Comparison of ENCODE assay signal across 22 cellular contexts in genomic region chr5:103178167-103178566, GRCh38. TPM values are rescaled to one million over a fixed set of nuclear protein-coding genes. Genes with fewer than 3 reads are reported as not detected.
DNase-seq lines count a peak whose midpoint lies in the region; ATAC-seq and TF ChIP-seq lines count a peak whose summit lies in the region.
"Had no signal": no experiment of that assay in that cellular context is flagged by ENCODE, and none has a peak within 500 bp of the region (broad histone marks: within the 10 kb centered on the region; RNA-seq: fewer than 3 reads in every experiment).

No MANE protein-coding gene starts in this region.

- H2AFZ ChIP-seq in OCI-LY7 (ENCODE audit: low read length): no peak overlapping the region

- H3K9me3 Mint-ChIP-seq in activated CD4-positive, alpha-beta memory T cell treated with anti-CD3 and anti-CD28 coated beads, Interleukin-2, amount 10 ng/mL, durations not matched to agents 7 days and 5 days: no peaks in the 10 kb centered on the region
- no peaks in the 10 kb centered on the region for H3K9me3 Mint-ChIP-seq in activated naive CD8-positive, alpha-beta T cell treated with anti-CD3 and anti-CD28 coated beads, Interleukin-2, amount 50 U/mL, for 24 hours
- H3K9me3 Mint-ChIP-seq: CD8-positive, alpha-beta memory T cell; dendritic cell treated with granulocyte-macrophage colony-stimulating factor and Interleukin-4, amounts not matched to agents 40 ng/mL and 50 ng/mL, for 4 days; H9; natural killer cell treated with Interleukin-12 subunit alpha and Interleukin-12 subunit beta and Interleukin-15 and Interleukin-18, amount 100 ng/mL, for 72 hours; stimulated activated naive CD8-positive, alpha-beta T cell treated with anti-CD3 and anti-CD28 coated beads, Interleukin-15, amount 100 ng/mL, for 72 hours had no signal

- H3K36me3 Mint-ChIP-seq in activated CD4-positive, alpha-beta memory T cell treated with anti-CD3 and anti-CD28 coated beads, Interleukin-2, amount 10 ng/mL, durations not matched to agents 7 days and 5 days (ENCODE audit: low read depth): peaks cover 24% of the 10 kb centered on the region
- peaks cover 18% of the 10 kb centered on the region for H3K36me3 Mint-ChIP-seq in activated naive CD8-positive, alpha-beta T cell treated with anti-CD3 and anti-CD28 coated beads, Interleukin-2, amount 50 U/mL, for 24 hours (ENCODE audit: low read depth)

- H3K36me3 ChIP-seq in OCI-LY7 (ENCODE audit: insufficient read depth, low read length): peaks cover 74% of the 10 kb centered on the region
- H3K36me3 ChIP-seq: prostate gland had no signal

- BruUV-seq in OCI-LY7 (replicated peaks; lab: Mats Ljungman, UMichigan): no TSS peak

- H3K4me1 ChIP-seq in OCI-LY7 (ENCODE audit: insufficient read depth, low read length, poor library complexity, severe bottlenecking): no peaks in the 10 kb centered on the region
- H3K4me1 ChIP-seq: prostate gland had no signal

- H3K4me3 Mint-ChIP-seq in activated CD4-positive, alpha-beta memory T cell treated with anti-CD3 and anti-CD28 coated beads, Interleukin-2, amount 10 ng/mL, durations not matched to agents 7 days and 5 days: no peak overlapping the region
- H3K4me3 Mint-ChIP-seq in activated naive CD8-positive, alpha-beta T cell treated with anti-CD3 and anti-CD28 coated beads, Interleukin-2, amount 50 U/mL, for 24 hours: no peak overlapping the region
- H3K4me3 Mint-ChIP-seq: CD8-positive, alpha-beta memory T cell; dendritic cell treated with granulocyte-macrophage colony-stimulating factor and Interleukin-4, amounts not matched to agents 40 ng/mL and 50 ng/mL, for 4 days; H9; natural killer cell treated with Interleukin-12 subunit alpha and Interleukin-12 subunit beta and Interleukin-15 and Interleukin-18, amount 100 ng/mL, for 72 hours; stimulated activated naive CD8-positive, alpha-beta T cell treated with anti-CD3 and anti-CD28 coated beads, Interleukin-15, amount 100 ng/mL, for 72 hours had no signal

- DNase-seq in DMS114 treated with DMSO at 0.1 percent for 48 hours (lab: John Stamatoyannopoulos, UW; ENCODE audit: unreplicated experiment) (peak; percentile 17), HEK293T (ENCODE audit: extremely low spot score) (peak; percentile 7), OCI-LY7 (ENCODE audit: low spot score) (no peak), fibroblast of peridontal ligament (ENCODE audit: extremely low read depth) (peak; percentile 1), SK-N-DZ (ENCODE audit: low spot score) (no peak), NCI-H2107 treated with DMSO at 0.1 percent for 48 hours (lab: John Stamatoyannopoulos, UW; ENCODE audit: unreplicated experiment) (no peak)
- DNase-seq in activated CD4-positive, alpha-beta memory T cell treated with anti-CD3 and anti-CD28 coated beads, Interleukin-2, amount 10 ng/mL, durations not matched to agents 7 days and 5 days: no peak
- no peak for DNase-seq in activated naive CD8-positive, alpha-beta T cell treated with anti-CD3 and anti-CD28 coated beads, Interleukin-2, amount 50 U/mL, for 24 hours
- DNase-seq: activated CD4-positive, alpha-beta T cell treated with anti-CD3 and anti-CD28 coated beads for 48 hours; activated CD8-positive, alpha-beta memory T cell treated with anti-CD3 and anti-CD28 coated beads, Interleukin-2, amount 50 U/mL, for 4 hours; activated effector memory CD4-positive, alpha-beta T cell treated with anti-CD3 and anti-CD28 coated beads, Interleukin-2, amount 50 U/mL, for 16 hours; CD8-positive, alpha-beta memory T cell; H9; Karpas-422; NCI-H2171; NCI-H526 treated with DMSO at 0.1 percent for 48 hours; OCI-M1; stimulated activated CD4-positive, alpha-beta T cell treated with anti-CD3 and anti-CD28 coated beads, Interleukin-2, amount 100 ng/mL, for 24 hours; stimulated activated naive CD8-positive, alpha-beta T cell treated with anti-CD3 and anti-CD28 coated beads, Interleukin-15, amount 100 ng/mL, for 72 hours had no signal

- POLR2A ChIA-PET in HEK293T (lab: Yijun Ruan, JAX) (no interaction called here), OCI-LY7 (lab: Charles Lee) (interaction anchor here (1.0 to 2.0 kb wide), 5 partner anchors 9 to 205 kb away, joined by 3 to 7 read pairs (median 5); no protein-coding TSS in a partner anchor)
- POLR2A ChIA-PET in activated CD4-positive, alpha-beta memory T cell treated with anti-CD3 and anti-CD28 coated beads, Interleukin-2, amount 10 ng/mL, durations not matched to agents 7 days and 5 days (lab: Charles Lee): no interaction called here

- no peaks in the 10 kb centered on the region for H3K9me3 ChIP-seq in OCI-LY7 (ENCODE audit: low read length)
- H3K9me3 ChIP-seq: prostate gland had no signal

- no peak overlapping the region for H3K4me3 ChIP-seq in OCI-LY7 (ENCODE audit: low read depth, low read length, poor library complexity, severe bottlenecking)
- H3K4me3 ChIP-seq: prostate gland had no signal

- H3K9me2 ChIP-seq in OCI-LY7 (ENCODE audit: insufficient read depth, low read length): no peaks in the 10 kb centered on the region

- CTCF ChIA-PET in HEK293T (lab: Yijun Ruan, JAX) (no interaction called here), OCI-LY7 (lab: Charles Lee; ENCODE audit: unreplicated experiment) (no interaction called here)
- CTCF ChIA-PET in activated CD4-positive, alpha-beta memory T cell treated with anti-CD3 and anti-CD28 coated beads, Interleukin-2, amount 10 ng/mL, durations not matched to agents 7 days and 5 days (lab: Charles Lee): interaction anchor here (1.0 kb wide), 2 partner anchors 19 to 47 kb away, joined by 3 read pairs; no protein-coding TSS in a partner anchor

- no peaks in the 10 kb centered on the region for H3K4me1 Mint-ChIP-seq in activated CD4-positive, alpha-beta memory T cell treated with anti-CD3 and anti-CD28 coated beads, Interleukin-2, amount 10 ng/mL, durations not matched to agents 7 days and 5 days
- H3K4me1 Mint-ChIP-seq in activated naive CD8-positive, alpha-beta T cell treated with anti-CD3 and anti-CD28 coated beads, Interleukin-2, amount 50 U/mL, for 24 hours: no peaks in the 10 kb centered on the region
- H3K4me1 Mint-ChIP-seq: CD8-positive, alpha-beta memory T cell; stimulated activated naive CD8-positive, alpha-beta T cell treated with anti-CD3 and anti-CD28 coated beads, Interleukin-15, amount 100 ng/mL, for 72 hours had no signal

- no peak for ATAC-seq in activated naive CD8-positive, alpha-beta T cell treated with anti-CD3 and anti-CD28 coated beads, Interleukin-2, amount 50 U/mL, for 24 hours
- ATAC-seq: natural killer cell treated with Interleukin-12 subunit alpha and Interleukin-12 subunit beta and Interleukin-15 and Interleukin-18, amount 100 ng/mL, for 72 hours; stimulated activated naive CD8-positive, alpha-beta T cell treated with anti-CD3 and anti-CD28 coated beads, Interleukin-15, amount 100 ng/mL, for 72 hours had no signal

- no peak overlapping the region for H3K27ac Mint-ChIP-seq in activated CD4-positive, alpha-beta memory T cell treated with anti-CD3 and anti-CD28 coated beads, Interleukin-2, amount 10 ng/mL, durations not matched to agents 7 days and 5 days
- H3K27ac Mint-ChIP-seq in activated naive CD8-positive, alpha-beta T cell treated with anti-CD3 and anti-CD28 coated beads, Interleukin-2, amount 50 U/mL, for 24 hours: no peak overlapping the region
- H3K27ac Mint-ChIP-seq: CD8-positive, alpha-beta memory T cell; dendritic cell treated with granulocyte-macrophage colony-stimulating factor and Interleukin-4, amounts not matched to agents 40 ng/mL and 50 ng/mL, for 4 days; H9; natural killer cell treated with Interleukin-12 subunit alpha and Interleukin-12 subunit beta and Interleukin-15 and Interleukin-18, amount 100 ng/mL, for 72 hours; stimulated activated naive CD8-positive, alpha-beta T cell treated with anti-CD3 and anti-CD28 coated beads, Interleukin-15, amount 100 ng/mL, for 72 hours had no signal

- H3K79me2 ChIP-seq in OCI-LY7 (ENCODE audit: insufficient read depth, low read depth, low read length): no peaks in the 10 kb centered on the region

- no peak overlapping the region for H3K4me2 ChIP-seq in OCI-LY7 (ENCODE audit: low read length)

- H4K20me1 ChIP-seq in OCI-LY7 (ENCODE audit: insufficient read depth, low read length): 0 out of 2 replicates have a peak, but pooled peaks cover 3% of the 10 kb centered on the region

- H3K27ac ChIP-seq in OCI-LY7 (ENCODE audit: low read depth, low read length, poor library complexity, severe bottlenecking): no peak overlapping the region
- H3K27ac ChIP-seq: prostate gland had no signal

- H3K27me3 Mint-ChIP-seq in activated CD4-positive, alpha-beta memory T cell treated with anti-CD3 and anti-CD28 coated beads, Interleukin-2, amount 10 ng/mL, durations not matched to agents 7 days and 5 days: no peaks in the 10 kb centered on the region
- H3K27me3 Mint-ChIP-seq in activated naive CD8-positive, alpha-beta T cell treated with anti-CD3 and anti-CD28 coated beads, Interleukin-2, amount 50 U/mL, for 24 hours: no peaks in the 10 kb centered on the region
- H3K27me3 Mint-ChIP-seq: CD8-positive, alpha-beta memory T cell; dendritic cell treated with granulocyte-macrophage colony-stimulating factor and Interleukin-4, amounts not matched to agents 40 ng/mL and 50 ng/mL, for 4 days; natural killer cell treated with Interleukin-12 subunit alpha and Interleukin-12 subunit beta and Interleukin-15 and Interleukin-18, amount 100 ng/mL, for 72 hours; stimulated activated naive CD8-positive, alpha-beta T cell treated with anti-CD3 and anti-CD28 coated beads, Interleukin-15, amount 100 ng/mL, for 72 hours had no signal

- TF ChIP-seq CTCF in OCI-LY7 (conservative IDR thresholded peaks at IDR 0.05; ENCODE audit: low read length): peak; percentile 35; the same call in 1 of the 2 replicates

- intact Hi-C loops in OCI-LY7 (cut with micrococcal nuclease; ENCODE audit: unreplicated experiment): no loop called here

TF ChIP-seq in HEK293T, 16 proteins besides CTCF, POLR2A, EP300 and RAD21 (continues in another document):
- no peak for TF ChIP-seq LEF1 (IDR thresholded peaks at IDR 0.05; ENCODE audit: borderline replicate concordance)
- no peak for TF ChIP-seq L3MBTL2 (conservative IDR thresholded peaks at IDR 0.05)
- no peak for TF ChIP-seq FOXK2 (IDR thresholded peaks at IDR 0.05)
- no peak for TF ChIP-seq BHLHE40 (IDR thresholded peaks at IDR 0.05; ENCODE audit: borderline replicate concordance)
- no peak for TF ChIP-seq ELF4 (IDR thresholded peaks at IDR 0.05)
- no peak for TF ChIP-seq CTBP1 (IDR thresholded peaks at IDR 0.05; ENCODE audit: borderline replicate concordance)

RNA-seq across cellular contexts. Expression of gene PPIP5K2, which starts 58.1 kb away (rescaled TPM):
- 45.5 and 50.3 TPM in 2 replicates for total RNA-seq in OCI-LY7 (2014; rRNA removed; shearing (Covaris generic))
- 80.0 and 91.0 TPM in 2 replicates for total RNA-seq in OCI-LY7 (2022)
- polyA plus RNA-seq in SK-N-DZ (2014; cell fraction: cytosol; rRNA removed): 63.3 and 64.4 TPM in 2 replicates
- polyA plus RNA-seq in SK-N-DZ (2014; cell fraction: nucleus; rRNA removed): 65.6 and 70.2 TPM in 2 replicates
- total RNA-seq in activated CD4-positive, alpha-beta memory T cell treated with anti-CD3 and anti-CD28 coated beads, Interleukin-2, amount 10 ng/mL, durations not matched to agents 7 days and 5 days: 10 to 100 TPM; 53.7 to 66.6 TPM

RNA-seq across cellular contexts. Expression of gene GIN1, which starts 58.2 kb away (rescaled TPM):
- 3.9 TPM in 2 replicates for total RNA-seq in OCI-LY7 (2014; rRNA removed; shearing (Covaris generic))
- 5.8 TPM in 2 replicates for total RNA-seq in OCI-LY7 (2022)
- polyA plus RNA-seq in SK-N-DZ (2014; cell fraction: cytosol; rRNA removed): 9.5 and 12.8 TPM in 2 replicates
- 8.4 and 10.5 TPM in 2 replicates for polyA plus RNA-seq in SK-N-DZ (2014; cell fraction: nucleus; rRNA removed)
- 10 to 100 TPM in 1 of 2 experiments, 1 to 10 TPM in 1; 9.6 to 10.8 TPM for total RNA-seq in activated CD4-positive, alpha-beta memory T cell treated with anti-CD3 and anti-CD28 coated beads, Interleukin-2, amount 10 ng/mL, durations not matched to agents 7 days and 5 days

Comparison
In these comparisons a context has a peak if more than half of its experiments do, and no peak if none do; other contexts are left out.
1. DNase-seq: peak in DMS114 treated with DMSO at 0.1 percent for 48 hours (single experiment), HEK293T (single experiment) and fibroblast of peridontal ligament (single experiment); none in OCI-LY7 (single experiment), SK-N-DZ (single experiment), activated CD4-positive, alpha-beta memory T cell treated with anti-CD3 and anti-CD28 coated beads, Interleukin-2, amount 10 ng/mL, durations not matched to agents 7 days and 5 days (single experiment), activated naive CD8-positive, alpha-beta T cell treated with anti-CD3 and anti-CD28 coated beads, Interleukin-2, amount 50 U/mL, for 24 hours (single experiment) and NCI-H2107 treated with DMSO at 0.1 percent for 48 hours (single experiment).